In the genomic region with DNA sequence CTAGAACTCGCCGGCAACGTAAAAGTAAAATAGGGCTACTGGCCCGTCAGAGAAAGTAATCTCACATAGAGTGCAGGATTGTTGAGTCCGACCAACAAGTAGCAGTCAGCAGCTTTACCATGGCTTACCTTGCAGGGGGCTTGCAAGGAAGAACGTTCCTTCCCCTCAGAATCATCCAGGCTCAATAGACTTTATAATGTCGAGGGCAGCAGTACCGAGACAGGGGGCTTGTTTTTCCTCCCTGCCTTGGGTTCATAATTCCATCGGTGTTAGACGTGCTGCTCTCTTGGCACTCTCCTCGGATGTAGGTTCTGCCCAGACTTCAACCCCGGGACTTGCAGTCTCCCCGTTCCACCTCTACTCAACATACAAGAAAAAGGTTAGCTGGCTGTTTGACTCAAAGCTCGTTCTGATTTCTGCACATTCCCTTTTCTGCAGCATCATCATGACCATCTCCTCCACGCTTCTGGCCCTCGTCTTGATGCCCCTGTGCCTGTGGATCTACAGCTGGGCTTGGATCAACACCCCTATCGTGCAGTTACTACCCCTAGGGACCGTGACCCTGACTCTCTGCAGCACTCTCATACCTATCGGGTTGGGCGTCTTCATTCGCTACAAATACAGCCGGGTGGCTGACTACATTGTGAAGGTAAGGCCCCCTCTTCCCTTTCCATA, we compare ENCODE assay signal across 1 cellular context.
TF ChIP-seq lines count a peak whose summit lies in the region.

No MANE protein-coding gene starts in this region.

TF ChIP-seq in HCT116, 20 proteins besides CTCF, POLR2A, EP300 and RAD21 (continued from another document):
- TF ChIP-seq, protein P1, sequence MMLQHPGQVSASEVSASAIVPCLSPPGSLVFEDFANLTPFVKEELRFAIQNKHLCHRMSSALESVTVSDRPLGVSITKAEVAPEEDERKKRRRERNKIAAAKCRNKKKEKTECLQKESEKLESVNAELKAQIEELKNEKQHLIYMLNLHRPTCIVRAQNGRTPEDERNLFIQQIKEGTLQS (IDR thresholded peaks at IDR 0.05): no peak
- TF ChIP-seq ZNF274 (IDR thresholded peaks at IDR 0.05; ENCODE audit: low read depth, low read length): no peak
- no peak for TF ChIP-seq SIN3A (IDR thresholded peaks at IDR 0.05; ENCODE audit: low read depth)
- TF ChIP-seq CBX3 (IDR thresholded peaks at IDR 0.05; ENCODE audit: low read depth): no peak
- TF ChIP-seq EZH2 (IDR thresholded peaks at IDR 0.05): no peak
